ENCODE assay signal across 17 cellular contexts in the genomic region with DNA sequence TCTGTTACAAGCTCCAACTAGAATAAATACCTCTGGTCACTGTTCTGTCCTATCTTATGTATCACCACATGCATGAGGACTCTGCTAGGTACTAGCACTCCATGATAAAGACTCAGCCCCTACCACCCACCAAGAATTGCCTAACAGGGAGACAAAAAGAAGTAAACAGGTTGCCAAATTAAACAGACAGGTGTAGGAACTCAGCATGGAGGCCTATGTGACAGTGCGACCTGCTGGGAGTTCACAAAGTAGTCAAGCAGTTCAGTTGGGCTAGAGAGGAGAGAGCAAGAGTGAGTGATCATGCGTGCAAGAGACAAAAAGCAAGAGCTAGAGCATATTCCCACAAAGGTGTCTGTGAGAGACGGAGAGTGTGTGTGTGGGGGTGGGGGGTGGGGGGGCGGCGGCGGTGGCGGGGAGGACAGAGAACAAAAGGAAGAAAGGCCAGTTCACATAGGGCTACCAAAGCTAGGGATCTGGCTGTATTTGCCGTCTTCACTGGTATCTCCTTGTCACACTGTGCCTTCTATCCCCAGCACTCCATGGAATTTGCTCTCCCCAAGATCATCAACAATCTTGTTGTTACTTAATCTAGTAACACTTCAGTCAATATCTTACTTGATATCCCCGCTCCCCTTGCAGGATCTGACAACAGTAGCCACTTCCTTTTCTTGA.
A peak's percentile ranks its signal among the peaks of the same experiment; 100 is the strongest.
DNase-seq lines count a peak whose midpoint lies in the region; ATAC-seq and TF ChIP-seq lines count a peak whose summit lies in the region.
"Had no signal": no experiment of that assay in that cellular context is flagged by ENCODE, and none has a peak within 500 bp of the region (broad histone marks: within the 10 kb centered on the region; RNA-seq: fewer than 3 reads in every experiment).

No MANE protein-coding gene starts in this region.

- H3K4me1 ChIP-seq in Karpas-422 (ENCODE audit: low read length) = peaks cover 13% of the 10 kb centered on the region

- peak; percentile 72 for DNase-seq in COR-L47 (lab: John Stamatoyannopoulos, UW)
- no peak for DNase-seq in Karpas-422
- DNase-seq in left kidney (ENCODE audit: low read depth, low spot score) = peak; percentile 44
- no peak for DNase-seq in osteocyte (ENCODE audit: extremely low spot score, unreplicated experiment)
- no peak for DNase-seq in KG1 (lab: John Stamatoyannopoulos, UW)
- DNase-seq in T-helper 9 cell = no peak
- no peak for DNase-seq in activated CD4-positive, alpha-beta T cell treated with anti-CD3 and anti-CD28 coated beads, Interleukin-2, amount 50 U/mL, for 1 hour
- DNase-seq: activated B cell treated with CpG ODN at 0.5 μM for 24 hours, dermis blood vessel endothelial cell, esophagus squamous epithelium, head of caudate nucleus, Kasumi-1, NCI-H187 treated with DMSO at 0.1 percent for 48 hours, stomach, T-helper 1 cell had no signal

- H3K4me1 Mint-ChIP-seq in activated T-helper 17 cell treated with anti-CD3 and anti-CD28 coated beads, Interleukin-2, amount 50 U/mL, for 72 hours = peaks cover 31% of the 10 kb centered on the region
- peaks cover 28% of the 10 kb centered on the region for H3K4me1 Mint-ChIP-seq in osteocyte (ENCODE audit: unreplicated experiment)

- no peak for ATAC-seq in activated T-helper 17 cell treated with anti-CD3 and anti-CD28 coated beads, Interleukin-2, amount 50 U/mL, for 72 hours (replicated peaks)

- H3K9me2 ChIP-seq in Karpas-422 (replicated peaks; ENCODE audit: insufficient read depth, low read length) = no peaks in the 10 kb centered on the region

- no peak overlapping the region for H3K4me3 ChIP-seq in Karpas-422 (ENCODE audit: low read length)
- H3K4me3 ChIP-seq: esophagus squamous epithelium, stomach had no signal

- no peaks in the 10 kb centered on the region for H3K36me3 Mint-ChIP-seq in activated T-helper 17 cell treated with anti-CD3 and anti-CD28 coated beads, Interleukin-2, amount 50 U/mL, for 72 hours (ENCODE audit: low read depth)
- no peaks in the 10 kb centered on the region for H3K36me3 Mint-ChIP-seq in osteocyte (ENCODE audit: unreplicated experiment)

- H3K4me3 Mint-ChIP-seq in activated T-helper 17 cell treated with anti-CD3 and anti-CD28 coated beads, Interleukin-2, amount 50 U/mL, for 72 hours = peak overlapping the region; percentile 57
- no peak overlapping the region for H3K4me3 Mint-ChIP-seq in osteocyte (ENCODE audit: unreplicated experiment)
- H3K4me3 Mint-ChIP-seq: activated B cell treated with CpG ODN at 0.5 μM for 24 hours had no signal

- no peak overlapping the region for H3K4me2 ChIP-seq in Karpas-422 (ENCODE audit: low read depth, low read length, poor library complexity, severe bottlenecking)

- no peaks in the 10 kb centered on the region for H3K36me3 ChIP-seq in Karpas-422 (ENCODE audit: insufficient read depth, low read length)
- H3K36me3 ChIP-seq: esophagus squamous epithelium, stomach had no signal

- no peak overlapping the region; the same call in 1 of the 2 replicates for H3K9ac ChIP-seq in Karpas-422 (ENCODE audit: low read length)

- peak overlapping the region; percentile 17; the same call in 1 of the 2 replicates for H3K27ac ChIP-seq in Karpas-422 (ENCODE audit: low read length)
- H3K27ac ChIP-seq: esophagus squamous epithelium, HL-60, stomach had no signal

- no peak overlapping the region for H3K27ac Mint-ChIP-seq in activated T-helper 17 cell treated with anti-CD3 and anti-CD28 coated beads, Interleukin-2, amount 50 U/mL, for 72 hours
- H3K27ac Mint-ChIP-seq in osteocyte (ENCODE audit: unreplicated experiment) = no peak overlapping the region
- H3K27ac Mint-ChIP-seq: activated B cell treated with CpG ODN at 0.5 μM for 24 hours had no signal

- H3K27me3 Mint-ChIP-seq in activated T-helper 17 cell treated with anti-CD3 and anti-CD28 coated beads, Interleukin-2, amount 50 U/mL, for 72 hours = no peaks in the 10 kb centered on the region
- no peaks in the 10 kb centered on the region for H3K27me3 Mint-ChIP-seq in osteocyte (ENCODE audit: unreplicated experiment)
- H3K27me3 Mint-ChIP-seq: activated B cell treated with CpG ODN at 0.5 μM for 24 hours had no signal

- no peak for TF ChIP-seq CTCF in osteocyte (IDR thresholded peaks at IDR 0.05)

- no peaks in the 10 kb centered on the region for H3K27me3 ChIP-seq in Karpas-422 (ENCODE audit: low read length)
- H3K27me3 ChIP-seq: esophagus squamous epithelium, stomach had no signal

- no peak overlapping the region for H2AFZ ChIP-seq in Karpas-422 (ENCODE audit: low read length)

- H4K20me1 ChIP-seq in Karpas-422 (ENCODE audit: insufficient read depth, low read depth, low read length) = peaks cover 4% of the 10 kb centered on the region; the same call in 1 of the 2 replicates

- H3K9me3 Mint-ChIP-seq in activated T-helper 17 cell treated with anti-CD3 and anti-CD28 coated beads, Interleukin-2, amount 50 U/mL, for 72 hours = no peaks in the 10 kb centered on the region
- no peaks in the 10 kb centered on the region for H3K9me3 Mint-ChIP-seq in osteocyte (ENCODE audit: unreplicated experiment)
- H3K9me3 Mint-ChIP-seq: activated B cell treated with CpG ODN at 0.5 μM for 24 hours had no signal

- H3K9me3 ChIP-seq in Karpas-422 (ENCODE audit: low read length) = no peaks in the 10 kb centered on the region
- H3K9me3 ChIP-seq: esophagus squamous epithelium, stomach had no signal

- peaks cover 77% of the 10 kb centered on the region for H3K79me2 ChIP-seq in Karpas-422 (ENCODE audit: low read length)

Comparison
In these comparisons a context has a peak if more than half of its experiments do, and no peak if none do; other contexts are left out.
1. DNase-seq: peak in COR-L47 (single experiment) and left kidney (single experiment); none in Karpas-422 (single experiment), osteocyte (single experiment), KG1 (single experiment), T-helper 9 cell (single experiment) and activated CD4-positive, alpha-beta T cell treated with anti-CD3 and anti-CD28 coated beads, Interleukin-2, amount 50 U/mL, for 1 hour (single experiment).